In the genomic region with DNA sequence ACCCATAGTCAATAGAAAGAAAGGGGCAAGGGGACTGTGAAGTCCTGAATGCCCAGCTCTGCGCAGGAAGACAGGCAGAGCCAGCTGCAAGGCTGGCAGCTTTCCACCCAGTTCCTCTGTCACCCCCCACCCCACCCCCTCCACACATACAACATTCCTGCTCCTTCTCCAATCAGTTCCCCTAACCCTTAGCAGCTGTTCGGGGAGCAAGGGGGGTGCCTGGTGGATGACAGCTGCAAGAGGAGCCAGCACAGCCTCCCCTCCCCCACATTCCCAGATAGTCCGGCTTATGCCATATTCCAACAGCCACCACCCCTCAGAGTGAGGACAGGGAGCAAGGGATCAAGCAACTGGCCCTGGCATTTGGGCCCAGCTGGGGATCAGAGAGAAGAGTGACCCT, we compare ENCODE assay signal across 10 cellular contexts. TPM values are rescaled to one million over a fixed set of nuclear protein-coding genes. Genes with fewer than 3 reads are reported as not detected.
A peak's percentile ranks its signal among the peaks of the same experiment; 100 is the strongest.
DNase-seq lines count a peak whose midpoint lies in the region; ATAC-seq and TF ChIP-seq lines count a peak whose summit lies in the region.
"Had no signal": no experiment of that assay in that cellular context is flagged by ENCODE, and none has a peak within 500 bp of the region (broad histone marks: within the 10 kb centered on the region; RNA-seq: fewer than 3 reads in every experiment).

No MANE protein-coding gene starts in this region.

- DNase-seq in LHCN-M2 (ENCODE audit: low read depth) (peak; percentile 100), left cardiac atrium (no peak), skeletal muscle cell (ENCODE audit: low read depth) (peak; percentile 76), NCI-H2196 treated with DMSO at 0.1 percent for 48 hours (lab: John Stamatoyannopoulos, UW; ENCODE audit: unreplicated experiment) (no peak), NCI-H1930 (lab: John Stamatoyannopoulos, UW) (no peak)
- no peak for DNase-seq in activated CD8-positive, alpha-beta T cell treated with anti-CD3 and anti-CD28 coated beads for 36 hours
- DNase-seq: activated CD4-positive, alpha-beta T cell treated with anti-CD3 and anti-CD28 coated beads for 4 hours had no signal

- no peak overlapping the region for H3K4me3 ChIP-seq in skeletal muscle cell (ENCODE audit: low read depth, low read length)

- ATAC-seq in activated CD8-positive, alpha-beta T cell treated with anti-CD3 and anti-CD28 coated beads for 36 hours: no peak
- ATAC-seq in left cardiac atrium (peak; percentile 13 to 67), HG02571 (IDR thresholded peaks at IDR 0.05; ENCODE audit: unreplicated experiment) (no peak), GM19351 (IDR thresholded peaks at IDR 0.05; ENCODE audit: unreplicated experiment) (no peak)

- H3K36me3 Mint-ChIP-seq in activated CD8-positive, alpha-beta T cell treated with anti-CD3 and anti-CD28 coated beads for 36 hours (ENCODE audit: low read depth): peaks cover 77% of the 10 kb centered on the region

- POLR2A ChIA-PET in activated CD8-positive, alpha-beta T cell treated with anti-CD3 and anti-CD28 coated beads for 36 hours (lab: Charles Lee): interaction anchor here (1.2 to 8.2 kb wide), 6 partner anchors 11 to 36 kb away, joined by 3 to 49 read pairs (median 17); partner anchors contain the start of genes ARHGEF2 and KHDC4

- no peaks in the 10 kb centered on the region for H3K27me3 Mint-ChIP-seq in activated CD8-positive, alpha-beta T cell treated with anti-CD3 and anti-CD28 coated beads for 36 hours
- H3K27me3 Mint-ChIP-seq: type B pancreatic cell had no signal

- H3K4me1 Mint-ChIP-seq in activated CD8-positive, alpha-beta T cell treated with anti-CD3 and anti-CD28 coated beads for 36 hours (ENCODE audit: low read depth): peaks cover 74% of the 10 kb centered on the region

- CTCF ChIA-PET in activated CD8-positive, alpha-beta T cell treated with anti-CD3 and anti-CD28 coated beads for 36 hours (lab: Charles Lee): interaction anchor here (1.8 to 4.5 kb wide), 3 partner anchors 10 to 30 kb away, joined by 8 to 30 read pairs (median 10); partner anchors contain the start of gene ARHGEF2

- peak overlapping the region; percentile 16 for H3K4me3 Mint-ChIP-seq in activated CD8-positive, alpha-beta T cell treated with anti-CD3 and anti-CD28 coated beads for 36 hours

- no peaks in the 10 kb centered on the region for H3K9me3 Mint-ChIP-seq in activated CD8-positive, alpha-beta T cell treated with anti-CD3 and anti-CD28 coated beads for 36 hours
- H3K9me3 Mint-ChIP-seq: type B pancreatic cell had no signal

- H3K27ac Mint-ChIP-seq in activated CD8-positive, alpha-beta T cell treated with anti-CD3 and anti-CD28 coated beads for 36 hours: peak overlapping the region; percentile 88
- H3K27ac Mint-ChIP-seq: type B pancreatic cell had no signal

- no peak for TF ChIP-seq CTCF in activated CD8-positive, alpha-beta T cell treated with anti-CD3 and anti-CD28 coated beads for 36 hours (IDR thresholded peaks at IDR 0.05)

- intact Hi-C loops in activated CD8-positive, alpha-beta T cell treated with anti-CD3 and anti-CD28 coated beads for 36 hours (cut with micrococcal nuclease): no loop called here
- intact Hi-C loops in left cardiac atrium (cut with DNase I): no loop called here

RNA-seq across cellular contexts. Expression of gene ARHGEF2, which starts 9.7 kb away (rescaled TPM):
- total RNA-seq in LHCN-M2 (2014; rRNA removed) (228 and 262 TPM in 2 replicates), left cardiac atrium (10 to 100 TPM; 63.4 to 70.8 TPM)
- 91.6 TPM for polyA plus RNA-seq in LHCN-M2 (2012)
- 100 to 1,000 TPM; 147 to 150 TPM for total RNA-seq in activated CD8-positive, alpha-beta T cell treated with anti-CD3 and anti-CD28 coated beads for 36 hours

RNA-seq across cellular contexts. Expression of gene RXFP4, which starts 27.2 kb away (rescaled TPM):
- total RNA-seq in LHCN-M2 (2014; rRNA removed): not detected in 2 replicates
- polyA plus RNA-seq in LHCN-M2 (2012): not detected
- not detected for total RNA-seq in activated CD8-positive, alpha-beta T cell treated with anti-CD3 and anti-CD28 coated beads for 36 hours
- not detected for total RNA-seq in left cardiac atrium

RNA-seq across cellular contexts. Expression of gene KHDC4, which starts 34.5 kb away (rescaled TPM):
- total RNA-seq in LHCN-M2 (2014; rRNA removed): 29.6 and 30.3 TPM in 2 replicates
- polyA plus RNA-seq in LHCN-M2 (2012): 11.4 TPM
- total RNA-seq in activated CD8-positive, alpha-beta T cell treated with anti-CD3 and anti-CD28 coated beads for 36 hours: 10 to 100 TPM; 68.1 to 71.3 TPM
- total RNA-seq in left cardiac atrium: 10 to 100 TPM; 21.0 to 27.8 TPM

RNA-seq across cellular contexts. Expression of gene SSR2, which starts 52.1 kb away (rescaled TPM):
- total RNA-seq in LHCN-M2 (2014; rRNA removed): 229 and 351 TPM in 2 replicates
- polyA plus RNA-seq in LHCN-M2 (2012): 381 TPM
- total RNA-seq in activated CD8-positive, alpha-beta T cell treated with anti-CD3 and anti-CD28 coated beads for 36 hours: 100 to 1,000 TPM; 148 to 150 TPM
- total RNA-seq in left cardiac atrium: 100 to 1,000 TPM; 101 to 127 TPM

RNA-seq across cellular contexts. Expression of gene RIT1, which starts 57.5 kb away (rescaled TPM):
- total RNA-seq in LHCN-M2 (2014; rRNA removed) (23.1 and 32.9 TPM in 2 replicates), left cardiac atrium (10 to 100 TPM; 23.1 to 26.1 TPM)
- polyA plus RNA-seq in LHCN-M2 (2012): 30.2 TPM
- 10 to 100 TPM; 21.6 to 24.1 TPM for total RNA-seq in activated CD8-positive, alpha-beta T cell treated with anti-CD3 and anti-CD28 coated beads for 36 hours

Comparison
In these comparisons a context has a peak if more than half of its experiments do, and no peak if none do; other contexts are left out.
1. DNase-seq: peak in LHCN-M2 (single experiment) and skeletal muscle cell (single experiment); none in activated CD8-positive, alpha-beta T cell treated with anti-CD3 and anti-CD28 coated beads for 36 hours (single experiment), left cardiac atrium (single experiment), NCI-H2196 treated with DMSO at 0.1 percent for 48 hours (single experiment) and NCI-H1930 (0 of 2).
2. ATAC-seq: peak in left cardiac atrium (2 of 2); none in activated CD8-positive, alpha-beta T cell treated with anti-CD3 and anti-CD28 coated beads for 36 hours (single experiment), HG02571 (single experiment) and GM19351 (single experiment).